25 cellular contexts compared by ENCODE assay signal in genomic region chr11:125282596-125282914, GRCh38.
"Had no signal": no experiment of that assay in that cellular context is flagged by ENCODE, and none has a peak within 500 bp of the region (broad histone marks: within the 10 kb centered on the region; RNA-seq: fewer than 3 reads in every experiment).

No MANE protein-coding gene starts in this region.

- H3K4me3 ChIP-seq: dorsolateral prefrontal cortex, gastroesophageal sphincter, heart left ventricle, hepatocyte, left lung, pancreas, right lobe of liver, suprapubic skin, transverse colon, upper lobe of right lung, uterus had no signal

- H3K27me3 ChIP-seq: dorsolateral prefrontal cortex, gastroesophageal sphincter, heart left ventricle, hepatocyte, left lung, pancreas, right lobe of liver, suprapubic skin, transverse colon, upper lobe of right lung, uterus had no signal

- H3K27ac ChIP-seq: gastroesophageal sphincter, heart left ventricle, hepatocyte, left lung, neutrophil, pancreas, right lobe of liver, suprapubic skin, transverse colon, upper lobe of right lung, uterus had no signal

- H3K9me3 ChIP-seq: gastroesophageal sphincter, heart left ventricle, left lung, neutrophil, pancreas, right lobe of liver, suprapubic skin, transverse colon, upper lobe of right lung, uterus had no signal

- H3K36me3 ChIP-seq: gastroesophageal sphincter, heart left ventricle, left lung, neutrophil, pancreas, right lobe of liver, suprapubic skin, transverse colon, upper lobe of right lung, uterus had no signal

- H3K4me1 ChIP-seq: left lung, suprapubic skin, transverse colon, upper lobe of right lung, uterus had no signal

- ATAC-seq: esophagus mucosa; gastroesophageal sphincter; left lung; natural killer cell treated with Interleukin-12 subunit alpha and Interleukin-12 subunit beta and Interleukin-15 and Interleukin-18, amount 100 ng/mL, for 72 hours; pancreas; stimulated activated naive CD8-positive, alpha-beta T cell treated with anti-CD3 and anti-CD28 coated beads, Interleukin-15, amount 100 ng/mL, for 72 hours; upper lobe of right lung had no signal

- DNase-seq: dorsolateral prefrontal cortex; effector CD4-positive, alpha-beta T cell; foreskin fibroblast; heart left ventricle; kidney; left lung; naive B cell; pancreas; right lobe of liver; small intestine; stimulated activated CD4-positive, alpha-beta T cell treated with anti-CD3 and anti-CD28 coated beads, Interleukin-12 subunit alpha, Interleukin-12 subunit beta, amount 100 ng/mL, for 4 hours; stimulated activated CD4-positive, alpha-beta T cell treated with anti-CD3 and anti-CD28 coated beads, Interleukin-1b, Interleukin-23, amount 100 ng/mL, for 48 hours; stimulated activated CD4-positive, alpha-beta T cell treated with anti-CD3 and anti-CD28 coated beads, Interleukin-4, amount 100 ng/mL, for 1 hour; stimulated activated CD8-positive, alpha-beta memory T cell treated with anti-CD3 and anti-CD28 coated beads, Interleukin-4, amount 100 ng/mL, for 48 hours; stimulated activated naive CD4-positive, alpha-beta T cell; stimulated activated naive CD8-positive, alpha-beta T cell treated with anti-CD3 and anti-CD28 coated beads, Interleukin-15, amount 100 ng/mL, for 72 hours; transverse colon; upper lobe of right lung; uterus had no signal
